In genomic region chr19:2032296-2032941, GRCh38 we compare ENCODE assay signal across 8 cellular contexts. TPM values are rescaled to one million over a fixed set of nuclear protein-coding genes. Genes with fewer than 3 reads are reported as not detected.
DNase-seq lines count a peak whose midpoint lies in the region; FAIRE-seq and TF ChIP-seq lines count a peak whose summit lies in the region.

No MANE protein-coding gene starts in this region.

- peak overlapping the region; percentile 61; the same call in 1 of the 2 replicates for H3K27ac ChIP-seq in SK-N-MC

- H3K9me3 ChIP-seq in SK-N-MC (ENCODE audit: low read depth, low read length): no peaks in the 10 kb centered on the region; the same call in 1 of the 2 replicates

- no peak for TF ChIP-seq POLR2A in GM12892 (IDR thresholded peaks at IDR 0.05; ENCODE audit: low read depth, low read length)

- DNase-seq in D341Med (ENCODE audit: low spot score): peak; percentile 76
- DNase-seq in LNCaP clone FGC (ENCODE audit: low read depth): peak; percentile 90
- DNase-seq in SK-N-MC (ENCODE audit: low read depth, low spot score): no peak
- peak; percentile 96 for DNase-seq in cerebellar cortex (ENCODE audit: low spot score)
- peak; percentile 90 for DNase-seq in kidney glomerular epithelial cell (lab: John Stamatoyannopoulos, UW)
- peak; percentile 64 for DNase-seq in stimulated activated CD8-positive, alpha-beta memory T cell treated with anti-CD3 and anti-CD28 coated beads, Interleukin-4, amount 100 ng/mL, for 48 hours
- no peak for DNase-seq in GM12892 (ENCODE audit: insufficient read length)
- DNase-seq in central memory CD4-positive, alpha-beta T cell: no peak

- no peak for TF ChIP-seq CTCF in LNCaP clone FGC (IDR thresholded peaks at IDR 0.05; ENCODE audit: control insufficient read depth, extremely low read depth, insufficient read depth)

- H3K4me3 ChIP-seq in LNCaP clone FGC (ENCODE audit: low read depth, low read length) (no peak overlapping the region), SK-N-MC (peak overlapping the region; percentile 63)

- H3K36me3 ChIP-seq in SK-N-MC (ENCODE audit: insufficient read depth, low read length): no peaks in the 10 kb centered on the region

- no peak for FAIRE-seq in GM12892 (lab: Jason Lieb, UNC)

- no peak overlapping the region for H3K9ac ChIP-seq in SK-N-MC (ENCODE audit: insufficient read length)

RNA-seq across cellular contexts. Expression of gene BTBD2, which starts 16.9 kb away (rescaled TPM):
- 29.0 TPM for polyA plus RNA-seq in GM12892 (2012; ENCODE audit: missing spikeins)

RNA-seq across cellular contexts. Expression of gene MKNK2, which starts 18.6 kb away (rescaled TPM):
- 245 TPM for polyA plus RNA-seq in GM12892 (2012; ENCODE audit: missing spikeins)

Comparison
In these comparisons a context has a peak if more than half of its experiments do, and no peak if none do; other contexts are left out.
1. DNase-seq: peak in D341Med (single experiment), LNCaP clone FGC (single experiment), cerebellar cortex (single experiment), kidney glomerular epithelial cell (single experiment) and stimulated activated CD8-positive, alpha-beta memory T cell treated with anti-CD3 and anti-CD28 coated beads, Interleukin-4, amount 100 ng/mL, for 48 hours (single experiment); none in SK-N-MC (single experiment), GM12892 (single experiment) and central memory CD4-positive, alpha-beta T cell (single experiment).